In the genomic region with DNA sequence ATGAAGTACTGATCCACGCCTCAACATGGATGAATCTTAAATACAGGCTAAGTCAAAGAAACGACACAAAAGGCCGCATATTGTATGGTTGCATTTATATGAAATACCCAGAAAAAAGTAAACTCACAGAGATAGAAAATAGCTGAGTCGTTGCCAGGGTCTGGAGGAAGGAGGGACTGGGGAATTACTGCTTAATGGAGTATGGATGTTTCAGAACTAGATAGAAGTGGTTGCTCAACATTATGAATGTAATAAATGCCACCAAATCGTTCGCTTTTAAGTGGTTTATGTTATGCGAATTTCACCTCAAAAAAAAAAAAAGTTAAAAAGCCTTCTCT, we compare ENCODE assay signal across 8 cellular contexts. TPM values are rescaled to one million over a fixed set of nuclear protein-coding genes. Genes with fewer than 3 reads are reported as not detected.
DNase-seq lines count a peak whose midpoint lies in the region; ATAC-seq and TF ChIP-seq lines count a peak whose summit lies in the region.

No MANE protein-coding gene starts in this region.

- TF ChIP-seq CTCF in suprapubic skin (IDR thresholded peaks at IDR 0.05): no peak

- peak overlapping the region; percentile 34 for H3K27ac Mint-ChIP-seq in T-helper 1 cell treated with Interleukin-12 subunit alpha and Interleukin-12 subunit beta and Interleukin-4 antibody, amounts not matched to agents 30 μg/mL and 1 μg/mL, for 36 hours
- H3K27ac Mint-ChIP-seq in activated CD8-positive, alpha-beta T cell treated with anti-CD3 and anti-CD28 coated beads, Interleukin-2, amount 10 ng/mL, durations not matched to agents 7 days and 5 days: peak overlapping the region; percentile 92

- H3K27me3 ChIP-seq in suprapubic skin: no peaks in the 10 kb centered on the region

- peaks cover 21% of the 10 kb centered on the region for H3K27me3 Mint-ChIP-seq in T-helper 1 cell treated with Interleukin-12 subunit alpha and Interleukin-12 subunit beta and Interleukin-4 antibody, amounts not matched to agents 30 μg/mL and 1 μg/mL, for 36 hours (ENCODE audit: low read depth)
- H3K27me3 Mint-ChIP-seq in activated CD8-positive, alpha-beta T cell treated with anti-CD3 and anti-CD28 coated beads, Interleukin-2, amount 10 ng/mL, durations not matched to agents 7 days and 5 days (ENCODE audit: low read depth): peaks cover 16% of the 10 kb centered on the region

- H3K4me3 Mint-ChIP-seq in T-helper 1 cell treated with Interleukin-12 subunit alpha and Interleukin-12 subunit beta and Interleukin-4 antibody, amounts not matched to agents 30 μg/mL and 1 μg/mL, for 36 hours: peak overlapping the region; percentile 92
- peak overlapping the region; percentile 92 for H3K4me3 Mint-ChIP-seq in activated CD8-positive, alpha-beta T cell treated with anti-CD3 and anti-CD28 coated beads, Interleukin-2, amount 10 ng/mL, durations not matched to agents 7 days and 5 days

- DNase-seq in T-helper 1 cell: no peak
- DNase-seq in activated CD8-positive, alpha-beta T cell treated with anti-CD3 and anti-CD28 coated beads, Interleukin-2, amount 10 ng/mL, durations not matched to agents 7 days and 5 days: no peak
- no peak for DNase-seq in suprapubic skin (ENCODE audit: low spot score in 2 of 2)
- DNase-seq in GF-D8 (lab: John Stamatoyannopoulos, UW): no peak
- DNase-seq in SIG-M5 (lab: John Stamatoyannopoulos, UW): no peak
- no peak for DNase-seq in inferior parietal cortex (ENCODE audit: extremely low spot score)

- peaks cover 4% of the 10 kb centered on the region for H3K36me3 Mint-ChIP-seq in T-helper 1 cell treated with Interleukin-12 subunit alpha and Interleukin-12 subunit beta and Interleukin-4 antibody, amounts not matched to agents 30 μg/mL and 1 μg/mL, for 36 hours (ENCODE audit: low read depth)
- peaks cover 5% of the 10 kb centered on the region for H3K36me3 Mint-ChIP-seq in activated CD8-positive, alpha-beta T cell treated with anti-CD3 and anti-CD28 coated beads, Interleukin-2, amount 10 ng/mL, durations not matched to agents 7 days and 5 days (ENCODE audit: low read depth)

- H3K9me3 Mint-ChIP-seq in T-helper 1 cell treated with Interleukin-12 subunit alpha and Interleukin-12 subunit beta and Interleukin-4 antibody, amounts not matched to agents 30 μg/mL and 1 μg/mL, for 36 hours: no peaks in the 10 kb centered on the region
- H3K9me3 Mint-ChIP-seq in activated CD8-positive, alpha-beta T cell treated with anti-CD3 and anti-CD28 coated beads, Interleukin-2, amount 10 ng/mL, durations not matched to agents 7 days and 5 days (ENCODE audit: insufficient read depth): no peaks in the 10 kb centered on the region

- no peak for TF ChIP-seq EP300 in suprapubic skin (IDR thresholded peaks at IDR 0.05)

- TF ChIP-seq POLR2A in suprapubic skin (IDR thresholded peaks at IDR 0.05): no peak

- peak overlapping the region; percentile 90 for H3K27ac ChIP-seq in suprapubic skin

- no peaks in the 10 kb centered on the region for H3K36me3 ChIP-seq in suprapubic skin

- peaks cover 18% of the 10 kb centered on the region for H3K4me1 Mint-ChIP-seq in T-helper 1 cell treated with Interleukin-12 subunit alpha and Interleukin-12 subunit beta and Interleukin-4 antibody, amounts not matched to agents 30 μg/mL and 1 μg/mL, for 36 hours (ENCODE audit: low read depth)
- H3K4me1 Mint-ChIP-seq in activated CD8-positive, alpha-beta T cell treated with anti-CD3 and anti-CD28 coated beads, Interleukin-2, amount 10 ng/mL, durations not matched to agents 7 days and 5 days (ENCODE audit: low read depth): peaks cover 26% of the 10 kb centered on the region

- CTCF ChIA-PET in activated CD8-positive, alpha-beta T cell treated with anti-CD3 and anti-CD28 coated beads, Interleukin-2, amount 10 ng/mL, durations not matched to agents 7 days and 5 days (lab: Charles Lee): interaction anchor here (1.3 to 1.5 kb wide), 2 partner anchors 11 to 21 kb away, joined by 3 to 8 read pairs; no protein-coding TSS in a partner anchor

- no peak for ATAC-seq in activated CD8-positive, alpha-beta T cell treated with anti-CD3 and anti-CD28 coated beads, Interleukin-2, amount 10 ng/mL, durations not matched to agents 7 days and 5 days

- peak overlapping the region; percentile 72 for H3K4me3 ChIP-seq in iPS-18c (ENCODE audit: insufficient read depth, low read depth, low read length)
- peak overlapping the region; percentile 86 for H3K4me3 ChIP-seq in suprapubic skin

- H3K9me3 ChIP-seq in iPS-18c (ENCODE audit: control insufficient read depth, insufficient read depth, low read length) (no peaks in the 10 kb centered on the region), suprapubic skin (no peaks in the 10 kb centered on the region)

- peaks cover 26% of the 10 kb centered on the region for H3K4me1 ChIP-seq in suprapubic skin

- 24% methylated on average over 7 of the region's 7 CpGs for WGBS in suprapubic skin

- POLR2A ChIA-PET in activated CD8-positive, alpha-beta T cell treated with anti-CD3 and anti-CD28 coated beads, Interleukin-2, amount 10 ng/mL, durations not matched to agents 7 days and 5 days (lab: Charles Lee): interaction anchor here (0.7 kb wide), 1 partner anchor 75 kb away, joined by 3 read pairs; no protein-coding TSS in a partner anchor

RNA-seq across cellular contexts. Expression of gene MSANTD3, which starts 0.8 kb away (rescaled TPM):
- 10 to 100 TPM; 14.8 to 15.9 TPM for total RNA-seq in activated CD8-positive, alpha-beta T cell treated with anti-CD3 and anti-CD28 coated beads, Interleukin-2, amount 10 ng/mL, durations not matched to agents 7 days and 5 days
- 10 to 100 TPM; 10.0 to 14.5 (median 12.2) TPM for total RNA-seq in suprapubic skin

RNA-seq across cellular contexts. Expression of gene TMEFF1, which starts 46.8 kb away (rescaled TPM):
- not detected for total RNA-seq in activated CD8-positive, alpha-beta T cell treated with anti-CD3 and anti-CD28 coated beads, Interleukin-2, amount 10 ng/mL, durations not matched to agents 7 days and 5 days
- total RNA-seq in suprapubic skin: under 1 TPM in 2 of 4 donors, not detected in 2; 0.32 to 0.49 TPM
